8 cellular contexts compared by ENCODE assay signal in genomic region chr6:166382933-166383816, GRCh38. TPM values are rescaled to one million over a fixed set of nuclear protein-coding genes. Genes with fewer than 3 reads are reported as not detected.
DNase-seq lines count a peak whose midpoint lies in the region; ATAC-seq and TF ChIP-seq lines count a peak whose summit lies in the region.

Gene MPC1 (minus strand): TSS chr6:166382940. CDS start chr6:166382876, 64 bp downstream.

- H3K4me1 ChIP-seq in adipocyte (ENCODE audit: control insufficient read depth, insufficient read depth, low read length) (peaks cover 28% of the 10 kb centered on the region), cardiac muscle cell (ENCODE audit: low read depth) (no peaks in the 10 kb centered on the region), parathyroid adenoma (peaks cover 4% of the 10 kb centered on the region), tibial artery (peaks cover 0 to 33% (median 20%) of the 10 kb centered on the region in 4 donors)

- in situ Hi-C loops in GM13976 (cut with MboI; ENCODE audit: low sequenced_read_pairs, unreplicated experiment), result loop anchor here (10.0 kb wide), 1 partner anchor 108 kb away; no protein-coding TSS in a partner anchor

- peak within 1 kb of the TSS; percentile 98 for H2AFZ ChIP-seq in parathyroid adenoma

- peak; percentile 86 for ATAC-seq in HG02852 (IDR thresholded peaks at IDR 0.05; ENCODE audit: unreplicated experiment)

- TF ChIP-seq CTCF in GM13976 (IDR thresholded peaks at IDR 0.05; ENCODE audit: borderline replicate concordance, control extremely low read depth, extremely low read depth, insufficient read depth, missing control alignments), result peak; percentile 20
- TF ChIP-seq CTCF in cardiac muscle cell (IDR thresholded peaks at IDR 0.05; ENCODE audit: low read depth, low read length), result no peak
- TF ChIP-seq CTCF in parathyroid adenoma (IDR thresholded peaks at IDR 0.05), result no peak
- no peak for TF ChIP-seq CTCF in tibial artery (IDR thresholded peaks at IDR 0.05)

- peak; percentile 97 for DNase-seq in GM13976 (ENCODE audit: low spot score)
- DNase-seq in NCI-H1436 treated with DMSO at 0.1 percent for 48 hours (lab: John Stamatoyannopoulos, UW), result peak; percentile 54
- peak; percentile 90 for DNase-seq in T follicular helper cell (ENCODE audit: low read depth)
- peak; percentile 98 for DNase-seq in adipocyte (ENCODE audit: low read depth)
- peak; percentile 97 to 98 for DNase-seq in cardiac muscle cell (ENCODE audit: low read depth in 1 of 2, low spot score in 1 of 2)
- peak; percentile 94 to 98 for DNase-seq in tibial artery

- H3K27ac ChIP-seq in cardiac muscle cell, result peak within 1 kb of the TSS; percentile 92
- H3K27ac ChIP-seq in parathyroid adenoma, result peak within 1 kb of the TSS; percentile 99
- peak within 1 kb of the TSS; percentile 92 to 94 for H3K27ac ChIP-seq in tibial artery

- H3K27me3 ChIP-seq in adipocyte (replicated peaks; ENCODE audit: control insufficient read depth, insufficient read depth, low read length), result no peaks in the 10 kb centered on the region
- no peaks in the 10 kb centered on the region for H3K27me3 ChIP-seq in cardiac muscle cell
- H3K27me3 ChIP-seq in parathyroid adenoma (ENCODE audit: control insufficient read depth, insufficient read depth, low read length), result no peaks in the 10 kb centered on the region
- H3K27me3 ChIP-seq in tibial artery, result no peaks in the 10 kb centered on the region

- H3K79me2 ChIP-seq in parathyroid adenoma, result peaks cover 2% of the 10 kb centered on the region

- H3K9me3 ChIP-seq in adipocyte (ENCODE audit: control insufficient read depth, low read length) (no peaks in the 10 kb centered on the region), cardiac muscle cell (ENCODE audit: low read depth) (no peaks in the 10 kb centered on the region), parathyroid adenoma (ENCODE audit: control insufficient read depth, low read length) (no peaks in the 10 kb centered on the region), tibial artery (no peaks in the 10 kb centered on the region)

- intact Hi-C loops in tibial artery (cut with DNase I; ENCODE audit: low total_unique reads), result loop anchor here (5.0 kb wide), 2 partner anchors 41 to 244 kb away; partner anchors contain the start of genes RPS6KA2 and SFT2D1

- no peaks in the 10 kb centered on the region for H3K36me3 ChIP-seq in adipocyte (ENCODE audit: control insufficient read depth, insufficient read depth, low read length, severe bottlenecking)
- no peaks in the 10 kb centered on the region for H3K36me3 ChIP-seq in cardiac muscle cell
- no peaks in the 10 kb centered on the region for H3K36me3 ChIP-seq in parathyroid adenoma (ENCODE audit: control insufficient read depth, insufficient read depth, low read length)
- H3K36me3 ChIP-seq in tibial artery, result no peaks in the 10 kb centered on the region

- peak within 1 kb of the TSS; percentile 87 for H3K9ac ChIP-seq in adipocyte (ENCODE audit: low read length)
- peak within 1 kb of the TSS; percentile 93 for H3K9ac ChIP-seq in parathyroid adenoma

- H3K4me2 ChIP-seq in parathyroid adenoma (ENCODE audit: low read length), result peak within 1 kb of the TSS; percentile 93

- H3K4me3 ChIP-seq in adipocyte (ENCODE audit: low read length), result peak within 1 kb of the TSS; percentile 94
- H3K4me3 ChIP-seq in cardiac muscle cell, result peak within 1 kb of the TSS; percentile 67
- peak within 1 kb of the TSS; percentile 78 for H3K4me3 ChIP-seq in parathyroid adenoma (ENCODE audit: low read depth, low read length)
- H3K4me3 ChIP-seq in tibial artery, result peak within 1 kb of the TSS; percentile 93 to 96

RNA-seq across cellular contexts. Expression of gene MPC1, which starts in this region (rescaled TPM):
- 28.5 and 52.8 TPM in 2 replicates for total RNA-seq in cardiac muscle cell
- 67.2 and 122 TPM in 2 replicates for polyA plus RNA-seq in cardiac muscle cell

Comparison
In these comparisons a context has a peak if more than half of its experiments do, and no peak if none do; other contexts are left out.
1. Peak in every context shown above with its lines: DNase-seq, ATAC-seq, H3K4me3 ChIP-seq and H3K27ac ChIP-seq.